ENCODE assay signal across 8 cellular contexts in genomic region chr3:12484983-12485327, GRCh38. TPM values are rescaled to one million over a fixed set of nuclear protein-coding genes. Genes with fewer than 3 reads are reported as not detected.
DNase-seq lines count a peak whose midpoint lies in the region; ATAC-seq and TF ChIP-seq lines count a peak whose summit lies in the region.

No MANE protein-coding gene starts in this region.

- H3K9me3 ChIP-seq in CD4-positive, CD25-positive, alpha-beta regulatory T cell (ENCODE audit: control insufficient read depth in 2 of 2, low read length in 2 of 2): no peaks in the 10 kb centered on the region
- H3K9me3 ChIP-seq in MM.1S (replicated peaks; ENCODE audit: insufficient read depth, low read length): no peaks in the 10 kb centered on the region

- no peak for ATAC-seq in CD4-positive, CD25-positive, alpha-beta regulatory T cell (ENCODE audit: low read depth in 2 of 2)
- ATAC-seq in HG03432 (IDR thresholded peaks at IDR 0.05; ENCODE audit: unreplicated experiment): no peak
- ATAC-seq in HG02763 (IDR thresholded peaks at IDR 0.05; ENCODE audit: unreplicated experiment): no peak

- H3K27ac ChIP-seq in CD4-positive, CD25-positive, alpha-beta regulatory T cell (ENCODE audit: insufficient read depth, low read length, poor library complexity, severe bottlenecking): peak overlapping the region; percentile 68
- H3K27ac ChIP-seq in MM.1S (ENCODE audit: low read length): peak overlapping the region; percentile 75; the same call in 1 of the 2 replicates
- peak overlapping the region in 50 of 59 donors; percentile 24 to 95 (median 86) for H3K27ac ChIP-seq in dorsolateral prefrontal cortex

- DNase-seq in CD4-positive, CD25-positive, alpha-beta regulatory T cell: no peak
- no peak for DNase-seq in MM.1S
- DNase-seq in dorsolateral prefrontal cortex: no peak
- DNase-seq in nephron progenitor cell: no peak
- DNase-seq in ACHN: no peak
- no peak for DNase-seq in stimulated activated naive CD4-positive, alpha-beta T cell (lab: John Stamatoyannopoulos, UW)

- H3K4me2 ChIP-seq in MM.1S (ENCODE audit: low read depth, low read length): peak overlapping the region; percentile 81

- H2AFZ ChIP-seq in MM.1S (ENCODE audit: low read length): peak overlapping the region; percentile 74

- peaks cover 30% of the 10 kb centered on the region for H3K79me2 ChIP-seq in MM.1S (ENCODE audit: low read length)

- H3K27ac Mint-ChIP-seq in CD4-positive, CD25-positive, alpha-beta regulatory T cell: peak overlapping the region; percentile 85 to 99 (median 98)
- H3K27ac Mint-ChIP-seq in nephron progenitor cell: no peak overlapping the region

- peaks cover 0 to 1% (median 0%) of the 10 kb centered on the region in 7 donors for H3K9me3 Mint-ChIP-seq in CD4-positive, CD25-positive, alpha-beta regulatory T cell
- H3K9me3 Mint-ChIP-seq in nephron progenitor cell: no peaks in the 10 kb centered on the region

- intact Hi-C loops in dorsolateral prefrontal cortex (cut with DNase I): loop anchor here (2.0 to 5.0 kb wide), 4 partner anchors 72 to 407 kb away; partner anchors contain the start of genes MKRN2 (in 2 of the 2) and RAF1 (in 2 of the 2)

- H3F3A ChIP-seq in MM.1S (ENCODE audit: insufficient read depth, low read length): peaks cover 16% of the 10 kb centered on the region

- no peaks in the 10 kb centered on the region for H3K36me3 ChIP-seq in CD4-positive, CD25-positive, alpha-beta regulatory T cell (ENCODE audit: control insufficient read depth, insufficient read depth, low read length)
- no peaks in the 10 kb centered on the region for H3K36me3 ChIP-seq in MM.1S (replicated peaks; ENCODE audit: insufficient read depth, low read length)

- H3K27me3 ChIP-seq in CD4-positive, CD25-positive, alpha-beta regulatory T cell (ENCODE audit: control insufficient read depth, insufficient read depth, low read length): no peaks in the 10 kb centered on the region
- H3K27me3 ChIP-seq in MM.1S (replicated peaks; ENCODE audit: insufficient read depth, low read length) (no peaks in the 10 kb centered on the region), dorsolateral prefrontal cortex (no peaks in the 10 kb centered on the region)

- in situ Hi-C loops in ACHN (cut with HindIII; ENCODE audit: low pct_ligation_motif_present, low pct_unique_long_range_greater_than_20kb, low sequenced_read_pairs): no loop called here

- TF ChIP-seq CTCF in MM.1S (IDR thresholded peaks at IDR 0.05; ENCODE audit: low read length) (no peak), dorsolateral prefrontal cortex (IDR thresholded peaks at IDR 0.05 in 54 of 56, conservative IDR thresholded peaks at IDR 0.05 in 2 of 56; ENCODE audit: low read depth in 1 of 56, partially characterized antibody in 56 of 56) (no peak), nephron progenitor cell (IDR thresholded peaks at IDR 0.05) (no peak)

- peaks cover 5% of the 10 kb centered on the region for H3K36me3 Mint-ChIP-seq in CD4-positive, CD25-positive, alpha-beta regulatory T cell
- peaks cover 5% of the 10 kb centered on the region for H3K36me3 Mint-ChIP-seq in nephron progenitor cell (ENCODE audit: low read depth)

- no peaks in the 10 kb centered on the region for H4K20me1 ChIP-seq in MM.1S (ENCODE audit: insufficient read depth, low read length)

- H3K9me2 ChIP-seq in MM.1S (replicated peaks; ENCODE audit: insufficient read depth, low read length): no peaks in the 10 kb centered on the region

- peaks cover 24% of the 10 kb centered on the region for H3K4me1 ChIP-seq in CD4-positive, CD25-positive, alpha-beta regulatory T cell (ENCODE audit: control insufficient read depth, insufficient read depth, low read length, poor library complexity, severe bottlenecking)
- H3K4me1 ChIP-seq in MM.1S (ENCODE audit: low read length): peaks cover 10% of the 10 kb centered on the region

- H3K9ac ChIP-seq in MM.1S (ENCODE audit: low read length): peak overlapping the region; percentile 88

- peaks cover 17 to 53% (median 28%) of the 10 kb centered on the region in 4 donors for H3K4me1 Mint-ChIP-seq in CD4-positive, CD25-positive, alpha-beta regulatory T cell
- H3K4me1 Mint-ChIP-seq in nephron progenitor cell: peaks cover 64% of the 10 kb centered on the region

- H3K4me3 Mint-ChIP-seq in CD4-positive, CD25-positive, alpha-beta regulatory T cell: peak overlapping the region; percentile 89 to 97 (median 94)
- H3K4me3 Mint-ChIP-seq in nephron progenitor cell: peak overlapping the region; percentile 93

- no peaks in the 10 kb centered on the region for H3K27me3 Mint-ChIP-seq in CD4-positive, CD25-positive, alpha-beta regulatory T cell
- peaks cover 7% of the 10 kb centered on the region for H3K27me3 Mint-ChIP-seq in nephron progenitor cell (ENCODE audit: low read depth, poor library complexity)

- H3K4me3 ChIP-seq in CD4-positive, CD25-positive, alpha-beta regulatory T cell (ENCODE audit: low read depth, low read length): peak overlapping the region; percentile 80
- H3K4me3 ChIP-seq in MM.1S (ENCODE audit: low read length): peak overlapping the region; percentile 80
- H3K4me3 ChIP-seq in dorsolateral prefrontal cortex: peak overlapping the region; percentile 54 to 98 (median 86)

RNA-seq across cellular contexts. Expression of gene TSEN2, which starts 0.7 kb away (rescaled TPM):
- 7.8 TPM for total RNA-seq in CD4-positive, CD25-positive, alpha-beta regulatory T cell
- polyA plus RNA-seq in CD4-positive, CD25-positive, alpha-beta regulatory T cell: 10 to 100 TPM in 2 of 4 donors, 1 to 10 TPM in 2; 8.2 to 14.9 (median 12.1) TPM
- total RNA-seq in dorsolateral prefrontal cortex: 10 to 100 TPM; 21.3 to 45.6 (median 32.3) TPM
